8 cellular contexts compared by ENCODE assay signal in the genomic region with DNA sequence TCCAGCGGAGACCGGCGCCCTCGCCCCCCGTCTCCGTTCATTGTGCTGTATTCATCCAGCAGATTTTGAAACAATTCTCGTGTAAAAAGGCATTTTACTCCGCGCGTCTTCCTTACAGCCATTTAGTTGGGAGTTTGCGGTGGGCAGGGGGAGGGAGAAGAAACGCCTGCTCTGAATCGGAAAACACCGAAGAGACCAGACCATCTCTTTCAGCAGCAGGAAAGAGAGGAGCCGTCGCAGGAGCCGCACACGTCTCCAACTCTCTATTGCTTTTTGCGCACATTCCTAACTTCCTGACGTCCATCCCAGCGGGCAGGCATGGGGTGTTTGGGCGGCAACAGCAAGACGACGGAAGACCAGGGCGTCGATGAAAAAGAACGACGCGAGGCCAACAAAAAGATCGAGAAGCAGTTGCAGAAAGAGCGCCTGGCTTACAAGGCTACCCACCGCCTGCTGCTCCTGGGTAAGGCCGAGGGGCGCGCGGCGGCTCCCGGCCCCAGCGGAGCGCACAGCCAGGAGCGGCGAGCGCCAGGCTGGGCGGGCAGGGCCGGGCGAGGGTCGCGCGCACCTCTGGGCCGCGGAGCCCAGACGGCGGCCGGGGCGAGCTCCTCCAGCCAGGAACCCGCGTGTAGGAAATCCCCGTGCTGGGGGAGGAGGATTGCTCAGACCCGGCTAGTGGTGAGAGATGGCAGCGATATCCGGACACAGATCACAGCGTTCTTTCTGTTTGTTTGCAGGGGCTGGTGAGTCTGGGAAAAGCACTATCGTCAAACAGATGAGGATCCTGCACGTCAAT.
DNase-seq lines count a peak whose midpoint lies in the region; ATAC-seq and TF ChIP-seq lines count a peak whose summit lies in the region.

No MANE protein-coding gene starts in this region.

- H3K4me1 Mint-ChIP-seq in CD8-positive, alpha-beta memory T cell: peaks cover 6 to 16% (median 12%) of the 10 kb centered on the region in 3 donors
- peaks cover 9 to 17% (median 11%) of the 10 kb centered on the region in 3 donors for H3K4me1 Mint-ChIP-seq in naive B cell

- H3K9me3 Mint-ChIP-seq in CD8-positive, alpha-beta memory T cell: peaks cover 0 to 2% (median 0%) of the 10 kb centered on the region in 5 donors
- peaks cover 0 to 6% (median 0%) of the 10 kb centered on the region in 7 donors for H3K9me3 Mint-ChIP-seq in naive B cell

- intact Hi-C loops in dorsolateral prefrontal cortex (cut with DNase I): no loop called here

- peak; percentile 66 to 77 for ATAC-seq in naive B cell (ENCODE audit: low read depth in 2 of 2)
- no peak for ATAC-seq in HG03439 (IDR thresholded peaks at IDR 0.05; ENCODE audit: unreplicated experiment)

- CTCF ChIA-PET in CD8-positive, alpha-beta memory T cell (lab: Charles Lee): no interaction called here

- H3K4me1 ChIP-seq in CD8-positive, alpha-beta memory T cell (ENCODE audit: insufficient read depth, low read length): no peaks in the 10 kb centered on the region

- H3K27me3 Mint-ChIP-seq in CD8-positive, alpha-beta memory T cell: peaks cover 39 to 64% of the 10 kb centered on the region in 2 donors
- H3K27me3 Mint-ChIP-seq in naive B cell: peaks cover 35 to 68% (median 59%) of the 10 kb centered on the region in 3 donors

- no peaks in the 10 kb centered on the region for H3K9me3 ChIP-seq in CD8-positive, alpha-beta memory T cell (ENCODE audit: low read length)

- H3K36me3 ChIP-seq in CD8-positive, alpha-beta memory T cell (ENCODE audit: insufficient read depth, low read length): no peaks in the 10 kb centered on the region

- POLR2A ChIA-PET in CD8-positive, alpha-beta memory T cell (lab: Charles Lee): no interaction called here

- H3K4me3 Mint-ChIP-seq in CD8-positive, alpha-beta memory T cell: peak overlapping the region in 5 of 7 donors; percentile 7 to 72 (median 45)
- peak overlapping the region; percentile 7 to 88 (median 70) for H3K4me3 Mint-ChIP-seq in naive B cell

- peaks cover 0 to 4% (median 0%) of the 10 kb centered on the region in 3 donors for H3K36me3 Mint-ChIP-seq in CD8-positive, alpha-beta memory T cell
- H3K36me3 Mint-ChIP-seq in naive B cell: peaks cover 0 to 11% of the 10 kb centered on the region in 2 donors

- TF ChIP-seq CTCF in dorsolateral prefrontal cortex (IDR thresholded peaks at IDR 0.05 in 54 of 56, conservative IDR thresholded peaks at IDR 0.05 in 2 of 56; ENCODE audit: low read depth in 1 of 56, partially characterized antibody in 56 of 56): no peak

- no peak overlapping the region for H3K4me3 ChIP-seq in CD8-positive, alpha-beta memory T cell (ENCODE audit: low read length)
- H3K4me3 ChIP-seq in dorsolateral prefrontal cortex: peak overlapping the region in 58 of 59 donors; percentile 14 to 64 (median 45)

- no peak for DNase-seq in CD8-positive, alpha-beta memory T cell
- DNase-seq in NCI-H1105 (lab: John Stamatoyannopoulos, UW) (peak; percentile 69), dorsolateral prefrontal cortex (no peak), naive B cell (no peak), NCI-H2029 (lab: John Stamatoyannopoulos, UW) (no peak), NCI-H187 treated with DMSO at 0.1 percent for 48 hours (lab: John Stamatoyannopoulos, UW) (no peak), NCI-H2081 (lab: John Stamatoyannopoulos, UW) (no peak)

- H3K27me3 ChIP-seq in CD8-positive, alpha-beta memory T cell (ENCODE audit: insufficient read depth, low read length, poor library complexity, severe bottlenecking): no peaks in the 10 kb centered on the region
- peaks cover 0 to 62% (median 24%) of the 10 kb centered on the region in 45 donors for H3K27me3 ChIP-seq in dorsolateral prefrontal cortex

- no peak overlapping the region for H3K27ac ChIP-seq in CD8-positive, alpha-beta memory T cell (ENCODE audit: low read depth, low read length)
- peak overlapping the region in 15 of 59 donors; percentile 9 to 67 (median 47) for H3K27ac ChIP-seq in dorsolateral prefrontal cortex

- peak overlapping the region in 2 of 8 donors; percentile 25 to 29 for H3K27ac Mint-ChIP-seq in CD8-positive, alpha-beta memory T cell
- peak overlapping the region in 1 of 6 donors; percentile 57 for H3K27ac Mint-ChIP-seq in naive B cell
